Comparison of ENCODE assay signal across 8 cellular contexts in the genomic region with DNA sequence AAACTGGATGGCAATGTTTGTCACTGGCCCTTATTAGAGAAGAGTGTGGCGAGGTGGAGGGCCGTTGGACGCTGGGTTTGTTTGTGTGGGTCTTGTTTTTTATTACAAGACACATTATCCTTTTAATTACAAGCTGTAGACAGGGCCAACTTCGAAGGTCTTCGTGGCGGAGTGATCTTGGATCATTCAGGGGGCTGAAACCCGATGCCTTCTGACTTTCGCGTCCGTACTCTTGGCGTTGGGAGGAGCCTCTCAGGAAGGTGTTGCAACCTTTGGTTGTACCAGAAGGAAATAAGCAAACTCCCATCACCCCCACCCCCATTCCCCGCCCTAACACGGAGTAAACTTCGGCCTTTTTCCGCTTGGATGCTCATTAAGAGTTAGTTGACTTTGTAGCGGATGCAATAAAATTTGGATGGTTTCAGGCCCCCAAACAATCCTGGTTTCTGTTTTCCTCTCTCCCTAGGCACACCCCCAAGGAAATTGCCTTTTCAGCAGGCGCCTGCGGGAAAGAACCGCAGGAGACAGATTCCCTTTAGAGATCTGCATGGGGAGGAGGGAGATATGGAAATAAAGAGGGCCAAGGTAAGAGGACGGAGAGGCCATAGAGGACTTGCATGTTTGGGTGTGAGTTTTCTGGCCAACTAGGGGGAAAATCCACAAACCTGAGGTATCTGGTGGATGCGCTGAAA.
DNase-seq lines count a peak whose midpoint lies in the region; ATAC-seq and TF ChIP-seq lines count a peak whose summit lies in the region.

No MANE protein-coding gene starts in this region.

- DNase-seq in AG20443 (ENCODE audit: low spot score), result peak; percentile 54
- DNase-seq in HuH-7 (ENCODE audit: low spot score), result peak; percentile 76
- peak; percentile 85 for DNase-seq in RWPE2 (ENCODE audit: low spot score)
- no peak for DNase-seq in mesothelial cell of epicardium (ENCODE audit: low spot score in 2 of 2, unreplicated experiment in 2 of 2)
- no peak for DNase-seq in inferior parietal cortex (ENCODE audit: extremely low spot score)

- H3K27ac ChIP-seq in RWPE2 (ENCODE audit: poor library complexity, severe bottlenecking), result peak overlapping the region; percentile 93

- H3K36me3 Mint-ChIP-seq in mesothelial cell of epicardium, result no peaks in the 10 kb centered on the region

- ATAC-seq in RWPE2 (ENCODE audit: low read depth) (peak; percentile 10), GM19324 (IDR thresholded peaks at IDR 0.05; ENCODE audit: low FRiP score, unreplicated experiment) (no peak), HG03097 (IDR thresholded peaks at IDR 0.05; ENCODE audit: low FRiP score, unreplicated experiment) (no peak)

- no peak overlapping the region for H3K4me3 Mint-ChIP-seq in mesothelial cell of epicardium

- peak overlapping the region; percentile 49 for H3K4me3 ChIP-seq in RWPE2 (ENCODE audit: severe bottlenecking)
- peak overlapping the region; percentile 65 for H3K4me3 ChIP-seq in iPS-18c (ENCODE audit: insufficient read depth, low read depth, low read length)

- TF ChIP-seq CTCF in RWPE2 (IDR thresholded peaks at IDR 0.05; ENCODE audit: poor library complexity, severe bottlenecking) (no peak), mesothelial cell of epicardium (IDR thresholded peaks at IDR 0.05; ENCODE audit: unreplicated experiment) (no peak)

- no peaks in the 10 kb centered on the region for H3K36me3 ChIP-seq in RWPE2 (ENCODE audit: low read depth)

- peaks cover 44% of the 10 kb centered on the region for H3K4me1 Mint-ChIP-seq in mesothelial cell of epicardium

- H3K9me3 ChIP-seq in RWPE2 (ENCODE audit: severe bottlenecking), result no peaks in the 10 kb centered on the region
- no peaks in the 10 kb centered on the region for H3K9me3 ChIP-seq in iPS-18c (ENCODE audit: control insufficient read depth, insufficient read depth, low read length)

- peaks cover 30% of the 10 kb centered on the region for H3K4me1 ChIP-seq in RWPE2 (ENCODE audit: insufficient read depth, poor library complexity, severe bottlenecking)

- peaks cover 7% of the 10 kb centered on the region for H3K27me3 ChIP-seq in RWPE2 (ENCODE audit: insufficient read depth, poor library complexity, severe bottlenecking)

- H3K27ac Mint-ChIP-seq in mesothelial cell of epicardium, result no peak overlapping the region

- no peaks in the 10 kb centered on the region for H3K9me3 Mint-ChIP-seq in mesothelial cell of epicardium

- peaks cover 4% of the 10 kb centered on the region for H3K27me3 Mint-ChIP-seq in mesothelial cell of epicardium (ENCODE audit: low read depth)

Comparison
In these comparisons a context has a peak if more than half of its experiments do, and no peak if none do; other contexts are left out.
1. DNase-seq: peak in AG20443 (single experiment), HuH-7 (single experiment) and RWPE2 (single experiment); none in mesothelial cell of epicardium (0 of 2) and inferior parietal cortex (single experiment).